9 cellular contexts compared by ENCODE assay signal in the genomic region with DNA sequence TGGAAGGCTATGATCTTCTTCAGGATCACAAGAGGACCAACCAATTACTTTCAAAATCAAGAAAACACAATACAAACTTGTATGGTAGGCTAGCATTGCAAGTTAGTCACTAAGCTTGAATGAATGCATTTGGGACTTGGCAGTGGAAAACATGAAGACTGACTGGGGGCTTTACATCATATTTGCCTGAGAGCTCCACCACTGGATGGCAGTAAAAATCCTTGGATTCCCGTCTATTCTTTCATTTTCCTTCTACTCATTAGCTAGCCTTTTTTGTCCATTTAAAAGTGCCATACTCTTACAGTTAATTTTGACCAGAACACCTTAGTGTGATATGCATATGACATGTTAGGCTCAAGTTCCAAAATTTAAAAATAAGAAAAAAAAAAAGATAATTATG.
DNase-seq lines count a peak whose midpoint lies in the region; ATAC-seq and TF ChIP-seq lines count a peak whose summit lies in the region.
"Had no signal": no experiment of that assay in that cellular context is flagged by ENCODE, and none has a peak within 500 bp of the region (broad histone marks: within the 10 kb centered on the region; RNA-seq: fewer than 3 reads in every experiment).

No MANE protein-coding gene starts in this region.

- H3K27me3 Mint-ChIP-seq in activated T-cell treated with anti-CD3 and anti-CD28 coated beads, Interleukin-2, amount 50 U/mL, for 24 hours, result peaks cover 8% of the 10 kb centered on the region

- WGBS in heart right ventricle, 2 donors, result 15 to 45% methylated on average over 1 of the region's 1 CpG

- no peak overlapping the region for H3K27ac ChIP-seq in heart right ventricle

- H3K27me3 ChIP-seq in heart right ventricle, result no peaks in the 10 kb centered on the region

- peak; percentile 21 for DNase-seq in 8988T
- DNase-seq in heart right ventricle, result peak in 1 of 2 donors; percentile 35
- DNase-seq in activated T-cell treated with anti-CD3 and anti-CD28 coated beads, Interleukin-2, amount 50 U/mL, for 24 hours, result no peak
- DNase-seq in activated CD4-positive, alpha-beta T cell treated with anti-CD3 and anti-CD28 coated beads for 48 hours, result no peak
- no peak for DNase-seq in SHP77 treated with DMSO at 0.1 percent for 48 hours (lab: John Stamatoyannopoulos, UW)
- no peak for DNase-seq in DMS79 (lab: John Stamatoyannopoulos, UW)
- DNase-seq: caudate nucleus had no signal

- intact Hi-C loops in heart right ventricle (cut with DNase I), result loop anchor here in 8 of 10 donors (2.0 to 10.0 kb wide), 5 partner anchors 28 to 174 kb away; no protein-coding TSS in a partner anchor

- no peaks in the 10 kb centered on the region for H3K4me1 Mint-ChIP-seq in activated T-cell treated with anti-CD3 and anti-CD28 coated beads, Interleukin-2, amount 50 U/mL, for 24 hours (ENCODE audit: low read depth)

- H3K4me3 ChIP-seq in heart right ventricle, result no peak overlapping the region

- H3K27ac Mint-ChIP-seq in activated T-cell treated with anti-CD3 and anti-CD28 coated beads, Interleukin-2, amount 50 U/mL, for 24 hours, result no peak overlapping the region

- H3K36me3 Mint-ChIP-seq in activated T-cell treated with anti-CD3 and anti-CD28 coated beads, Interleukin-2, amount 50 U/mL, for 24 hours (ENCODE audit: low read depth), result no peaks in the 10 kb centered on the region

- no peaks in the 10 kb centered on the region for H3K9me3 Mint-ChIP-seq in activated T-cell treated with anti-CD3 and anti-CD28 coated beads, Interleukin-2, amount 50 U/mL, for 24 hours

- no peak overlapping the region for H3K4me3 Mint-ChIP-seq in activated T-cell treated with anti-CD3 and anti-CD28 coated beads, Interleukin-2, amount 50 U/mL, for 24 hours

- no peaks in the 10 kb centered on the region for H3K36me3 ChIP-seq in heart right ventricle

- ATAC-seq in SK-N-SH treated with all-trans-retinoic acid at 6 μM for 48 hours, result peak; percentile 44
- ATAC-seq in heart right ventricle, result peak in 7 of 8 donors; percentile 35 to 64 (median 58)

- TF ChIP-seq CTCF in GM12874 (IDR thresholded peaks at IDR 0.05; ENCODE audit: insufficient read depth, low read depth, low read length) (0 out of 2 replicates have a peak, but pooled peaks have one; percentile 12), heart right ventricle (IDR thresholded peaks at IDR 0.05) (peak in 8 of 9 donors; percentile 25 to 75 (median 58))

- peaks cover 0 to 11% (median 7%) of the 10 kb centered on the region in 11 donors for H3K9me3 ChIP-seq in heart right ventricle

- peaks cover 0 to 13% (median 0%) of the 10 kb centered on the region in 9 donors for H3K4me1 ChIP-seq in heart right ventricle

TF ChIP-seq in SK-N-SH treated with all-trans-retinoic acid at 6 μM for 48 hours, 23 proteins besides CTCF, POLR2A, EP300 and RAD21:
- no peak for TF ChIP-seq ZNF8 (CRISPR knock-in tag; IDR thresholded peaks at IDR 0.05)
- TF ChIP-seq, protein P1, sequence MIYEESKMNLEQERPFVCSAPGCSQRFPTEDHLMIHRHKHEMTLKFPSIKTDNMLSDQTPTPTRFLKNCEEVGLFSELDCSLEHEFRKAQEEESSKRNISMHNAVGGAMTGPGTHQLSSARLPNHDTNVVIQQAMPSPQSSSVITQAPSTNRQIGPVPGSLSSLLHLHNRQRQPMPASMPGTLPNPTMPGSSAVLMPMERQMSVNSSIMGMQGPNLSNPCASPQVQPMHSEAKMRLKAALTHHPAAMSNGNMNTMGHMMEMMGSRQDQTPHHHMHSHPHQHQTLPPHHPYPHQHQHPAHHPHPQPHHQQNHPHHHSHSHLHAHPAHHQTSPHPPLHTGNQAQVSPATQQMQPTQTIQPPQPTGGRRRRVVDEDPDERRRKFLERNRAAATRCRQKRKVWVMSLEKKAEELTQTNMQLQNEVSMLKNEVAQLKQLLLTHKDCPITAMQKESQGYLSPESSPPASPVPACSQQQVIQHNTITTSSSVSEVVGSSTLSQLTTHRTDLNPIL (CRISPR knock-in tag; IDR thresholded peaks at IDR 0.05; ENCODE audit: low read depth), result no peak
- TF ChIP-seq ARNTL (CRISPR knock-in tag; IDR thresholded peaks at IDR 0.05; ENCODE audit: borderline replicate concordance, low read depth), result no peak
- TF ChIP-seq ZFP30 (CRISPR knock-in tag; IDR thresholded peaks at IDR 0.05), result no peak
- TF ChIP-seq, protein P2, sequence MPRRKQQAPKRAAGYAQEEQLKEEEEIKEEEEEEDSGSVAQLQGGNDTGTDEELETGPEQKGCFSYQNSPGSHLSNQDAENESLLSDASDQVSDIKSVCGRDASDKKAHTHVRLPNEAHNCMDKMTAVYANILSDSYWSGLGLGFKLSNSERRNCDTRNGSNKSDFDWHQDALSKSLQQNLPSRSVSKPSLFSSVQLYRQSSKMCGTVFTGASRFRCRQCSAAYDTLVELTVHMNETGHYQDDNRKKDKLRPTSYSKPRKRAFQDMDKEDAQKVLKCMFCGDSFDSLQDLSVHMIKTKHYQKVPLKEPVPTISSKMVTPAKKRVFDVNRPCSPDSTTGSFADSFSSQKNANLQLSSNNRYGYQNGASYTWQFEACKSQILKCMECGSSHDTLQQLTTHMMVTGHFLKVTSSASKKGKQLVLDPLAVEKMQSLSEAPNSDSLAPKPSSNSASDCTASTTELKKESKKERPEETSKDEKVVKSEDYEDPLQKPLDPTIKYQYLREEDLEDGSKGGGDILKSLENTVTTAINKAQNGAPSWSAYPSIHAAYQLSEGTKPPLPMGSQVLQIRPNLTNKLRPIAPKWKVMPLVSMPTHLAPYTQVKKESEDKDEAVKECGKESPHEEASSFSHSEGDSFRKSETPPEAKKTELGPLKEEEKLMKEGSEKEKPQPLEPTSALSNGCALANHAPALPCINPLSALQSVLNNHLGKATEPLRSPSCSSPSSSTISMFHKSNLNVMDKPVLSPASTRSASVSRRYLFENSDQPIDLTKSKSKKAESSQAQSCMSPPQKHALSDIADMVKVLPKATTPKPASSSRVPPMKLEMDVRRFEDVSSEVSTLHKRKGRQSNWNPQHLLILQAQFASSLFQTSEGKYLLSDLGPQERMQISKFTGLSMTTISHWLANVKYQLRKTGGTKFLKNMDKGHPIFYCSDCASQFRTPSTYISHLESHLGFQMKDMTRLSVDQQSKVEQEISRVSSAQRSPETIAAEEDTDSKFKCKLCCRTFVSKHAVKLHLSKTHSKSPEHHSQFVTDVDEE (CRISPR knock-in tag; IDR thresholded peaks at IDR 0.05), result no peak
- no peak for TF ChIP-seq TCF4 (CRISPR knock-in tag; IDR thresholded peaks at IDR 0.05; ENCODE audit: borderline replicate concordance)
- no peak for TF ChIP-seq CSDC2 (CRISPR knock-in tag; IDR thresholded peaks at IDR 0.05)
- no peak for TF ChIP-seq RARB (CRISPR knock-in tag; IDR thresholded peaks at IDR 0.05)
- TF ChIP-seq, protein P3, sequence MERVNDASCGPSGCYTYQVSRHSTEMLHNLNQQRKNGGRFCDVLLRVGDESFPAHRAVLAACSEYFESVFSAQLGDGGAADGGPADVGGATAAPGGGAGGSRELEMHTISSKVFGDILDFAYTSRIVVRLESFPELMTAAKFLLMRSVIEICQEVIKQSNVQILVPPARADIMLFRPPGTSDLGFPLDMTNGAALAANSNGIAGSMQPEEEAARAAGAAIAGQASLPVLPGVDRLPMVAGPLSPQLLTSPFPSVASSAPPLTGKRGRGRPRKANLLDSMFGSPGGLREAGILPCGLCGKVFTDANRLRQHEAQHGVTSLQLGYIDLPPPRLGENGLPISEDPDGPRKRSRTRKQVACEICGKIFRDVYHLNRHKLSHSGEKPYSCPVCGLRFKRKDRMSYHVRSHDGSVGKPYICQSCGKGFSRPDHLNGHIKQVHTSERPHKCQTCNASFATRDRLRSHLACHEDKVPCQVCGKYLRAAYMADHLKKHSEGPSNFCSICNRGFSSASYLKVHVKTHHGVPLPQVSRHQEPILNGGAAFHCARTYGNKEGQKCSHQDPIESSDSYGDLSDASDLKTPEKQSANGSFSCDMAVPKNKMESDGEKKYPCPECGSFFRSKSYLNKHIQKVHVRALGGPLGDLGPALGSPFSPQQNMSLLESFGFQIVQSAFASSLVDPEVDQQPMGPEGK (CRISPR knock-in tag; IDR thresholded peaks at IDR 0.05; ENCODE audit: borderline replicate concordance), result no peak
- no peak for TF ChIP-seq PPARA (CRISPR knock-in tag; IDR thresholded peaks at IDR 0.05; ENCODE audit: borderline replicate concordance)
- TF ChIP-seq, protein P4, sequence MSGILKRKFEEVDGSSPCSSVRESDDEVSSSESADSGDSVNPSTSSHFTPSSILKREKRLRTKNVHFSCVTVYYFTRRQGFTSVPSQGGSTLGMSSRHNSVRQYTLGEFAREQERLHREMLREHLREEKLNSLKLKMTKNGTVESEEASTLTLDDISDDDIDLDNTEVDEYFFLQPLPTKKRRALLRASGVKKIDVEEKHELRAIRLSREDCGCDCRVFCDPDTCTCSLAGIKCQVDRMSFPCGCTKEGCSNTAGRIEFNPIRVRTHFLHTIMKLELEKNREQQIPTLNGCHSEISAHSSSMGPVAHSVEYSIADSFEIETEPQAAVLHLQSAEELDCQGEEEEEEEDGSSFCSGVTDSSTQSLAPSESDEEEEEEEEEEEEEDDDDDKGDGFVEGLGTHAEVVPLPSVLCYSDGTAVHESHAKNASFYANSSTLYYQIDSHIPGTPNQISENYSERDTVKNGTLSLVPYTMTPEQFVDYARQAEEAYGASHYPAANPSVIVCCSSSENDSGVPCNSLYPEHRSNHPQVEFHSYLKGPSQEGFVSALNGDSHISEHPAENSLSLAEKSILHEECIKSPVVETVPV (CRISPR knock-in tag; IDR thresholded peaks at IDR 0.05), result no peak
TF ChIP-seq in SK-N-SH treated with all-trans-retinoic acid at 6 μM for 48 hours: peak in this region for 0.
